In genomic region chr17:1709971-1710806, GRCh38 we compare ENCODE assay signal across 1 cellular context.
A peak's percentile ranks its signal among the peaks of the same experiment; 100 is the strongest.
TF ChIP-seq lines count a peak whose summit lies in the region.

A gene with protein sequence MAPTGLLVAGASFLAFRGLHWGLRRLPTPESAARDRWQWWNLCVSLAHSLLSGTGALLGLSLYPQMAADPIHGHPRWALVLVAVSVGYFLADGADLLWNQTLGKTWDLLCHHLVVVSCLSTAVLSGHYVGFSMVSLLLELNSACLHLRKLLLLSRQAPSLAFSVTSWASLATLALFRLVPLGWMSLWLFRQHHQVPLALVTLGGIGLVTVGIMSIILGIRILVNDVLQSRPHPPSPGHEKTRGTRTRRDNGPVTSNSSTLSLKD (minus strand): TSS chr17:1710377. CDS start chr17:1710242, 135 bp downstream.

TF ChIP-seq in HEK293, 187 proteins besides CTCF, POLR2A, EP300 and RAD21 (continued from another document and continues in another):
- TF ChIP-seq ZBTB44 (tag by site-specific recombination; IDR thresholded peaks at IDR 0.05) = no peak
- no peak for TF ChIP-seq ZNF670 (tag by site-specific recombination; IDR thresholded peaks at IDR 0.05; ENCODE audit: low read depth)
- TF ChIP-seq ZNF157 (tag by site-specific recombination; IDR thresholded peaks at IDR 0.05) = no peak
- TF ChIP-seq BCL11A (tag by site-specific recombination; IDR thresholded peaks at IDR 0.05; ENCODE audit: low read depth) = peak; percentile 58; the same call in 1 of the 2 replicates
- TF ChIP-seq ZNF610 (tag by site-specific recombination; IDR thresholded peaks at IDR 0.05; ENCODE audit: borderline replicate concordance) = no peak
- TF ChIP-seq ZNF600 (tag by site-specific recombination; IDR thresholded peaks at IDR 0.05) = no peak
- no peak; the same call in 1 of the 2 replicates for TF ChIP-seq ZNF561 (tag by site-specific recombination; IDR thresholded peaks at IDR 0.05; ENCODE audit: borderline replicate concordance)
- TF ChIP-seq ZNF639 (tag by site-specific recombination; IDR thresholded peaks at IDR 0.05) = no peak
- TF ChIP-seq ZNF19 (tag by site-specific recombination; IDR thresholded peaks at IDR 0.05; ENCODE audit: low read depth) = no peak
- TF ChIP-seq, protein P1, sequence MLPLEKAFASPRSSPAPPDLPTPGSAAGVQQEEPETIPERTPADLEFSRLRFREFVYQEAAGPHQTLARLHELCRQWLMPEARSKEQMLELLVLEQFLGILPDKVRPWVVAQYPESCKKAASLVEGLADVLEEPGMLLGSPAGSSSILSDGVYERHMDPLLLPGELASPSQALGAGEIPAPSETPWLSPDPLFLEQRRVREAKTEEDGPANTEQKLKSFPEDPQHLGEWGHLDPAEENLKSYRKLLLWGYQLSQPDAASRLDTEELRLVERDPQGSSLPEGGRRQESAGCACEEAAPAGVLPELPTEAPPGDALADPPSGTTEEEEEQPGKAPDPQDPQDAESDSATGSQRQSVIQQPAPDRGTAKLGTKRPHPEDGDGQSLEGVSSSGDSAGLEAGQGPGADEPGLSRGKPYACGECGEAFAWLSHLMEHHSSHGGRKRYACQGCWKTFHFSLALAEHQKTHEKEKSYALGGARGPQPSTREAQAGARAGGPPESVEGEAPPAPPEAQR (tag by site-specific recombination; IDR thresholded peaks at IDR 0.05) = no peak
- TF ChIP-seq ZNF266 (tag by site-specific recombination; IDR thresholded peaks at IDR 0.05; ENCODE audit: low read depth) = no peak
- no peak for TF ChIP-seq ZNF521 (tag by site-specific recombination; IDR thresholded peaks at IDR 0.05)
- TF ChIP-seq SETDB1 (IDR thresholded peaks at IDR 0.05; ENCODE audit: insufficient read length, low read length) = no peak
- TF ChIP-seq ZBTB48 (tag by site-specific recombination; IDR thresholded peaks at IDR 0.05) = 0 out of 2 replicates have a peak, but pooled peaks have one; percentile 30
- no peak for TF ChIP-seq ZNF777 (tag by site-specific recombination; IDR thresholded peaks at IDR 0.05; ENCODE audit: borderline replicate concordance)
- TF ChIP-seq ZNF449 (tag by site-specific recombination; IDR thresholded peaks at IDR 0.05) = no peak
- no peak for TF ChIP-seq ZNF707 (tag by site-specific recombination; IDR thresholded peaks at IDR 0.05)
- TF ChIP-seq, protein P2, sequence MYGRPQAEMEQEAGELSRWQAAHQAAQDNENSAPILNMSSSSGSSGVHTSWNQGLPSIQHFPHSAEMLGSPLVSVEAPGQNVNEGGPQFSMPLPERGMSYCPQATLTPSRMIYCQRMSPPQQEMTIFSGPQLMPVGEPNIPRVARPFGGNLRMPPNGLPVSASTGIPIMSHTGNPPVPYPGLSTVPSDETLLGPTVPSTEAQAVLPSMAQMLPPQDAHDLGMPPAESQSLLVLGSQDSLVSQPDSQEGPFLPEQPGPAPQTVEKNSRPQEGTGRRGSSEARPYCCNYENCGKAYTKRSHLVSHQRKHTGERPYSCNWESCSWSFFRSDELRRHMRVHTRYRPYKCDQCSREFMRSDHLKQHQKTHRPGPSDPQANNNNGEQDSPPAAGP (tag by site-specific recombination; IDR thresholded peaks at IDR 0.05) = peak; percentile 80
- no peak for TF ChIP-seq ZNF791 (tag by site-specific recombination; IDR thresholded peaks at IDR 0.05)
- TF ChIP-seq ZNF112 (tag by site-specific recombination; IDR thresholded peaks at IDR 0.05) = no peak
- no peak for TF ChIP-seq ZNF223 (tag by site-specific recombination; IDR thresholded peaks at IDR 0.05)
- TF ChIP-seq ATF2 (tag by site-specific recombination; IDR thresholded peaks at IDR 0.05; ENCODE audit: low read depth) = no peak
- no peak for TF ChIP-seq ZNF239 (tag by site-specific recombination; IDR thresholded peaks at IDR 0.05)
- TF ChIP-seq ZNF580 (tag by site-specific recombination; IDR thresholded peaks at IDR 0.05) = no peak
- no peak for TF ChIP-seq ZNF843 (tag by site-specific recombination; IDR thresholded peaks at IDR 0.05)
- TF ChIP-seq, protein P3, sequence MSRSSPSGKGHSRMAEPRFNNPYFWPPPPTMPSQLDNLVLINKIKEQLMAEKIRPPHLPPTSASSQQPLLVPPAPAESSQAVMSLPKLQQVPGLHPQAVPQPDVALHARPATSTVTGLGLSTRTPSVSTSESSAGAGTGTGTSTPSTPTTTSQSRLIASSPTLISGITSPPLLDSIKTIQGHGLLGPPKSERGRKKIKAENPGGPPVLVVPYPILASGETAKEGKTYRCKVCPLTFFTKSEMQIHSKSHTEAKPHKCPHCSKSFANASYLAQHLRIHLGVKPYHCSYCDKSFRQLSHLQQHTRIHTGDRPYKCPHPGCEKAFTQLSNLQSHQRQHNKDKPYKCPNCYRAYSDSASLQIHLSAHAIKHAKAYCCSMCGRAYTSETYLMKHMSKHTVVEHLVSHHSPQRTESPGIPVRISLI (tag by site-specific recombination; IDR thresholded peaks at IDR 0.05) = no peak
- TF ChIP-seq ZNF16 (tag by site-specific recombination; IDR thresholded peaks at IDR 0.05; ENCODE audit: low read depth) = no peak
- no peak for TF ChIP-seq SALL2 (tag by site-specific recombination; IDR thresholded peaks at IDR 0.05; ENCODE audit: borderline replicate concordance)
- no peak for TF ChIP-seq ZNF211 (tag by site-specific recombination; IDR thresholded peaks at IDR 0.05; ENCODE audit: low read depth)
- TF ChIP-seq ZNF404 (tag by site-specific recombination; IDR thresholded peaks at IDR 0.05) = no peak
- no peak for TF ChIP-seq ZNF366 (tag by site-specific recombination; conservative IDR thresholded peaks at IDR 0.05)
- peak; percentile 85 for TF ChIP-seq ZFHX2 (tag by site-specific recombination; conservative IDR thresholded peaks at IDR 0.05)
- no peak for TF ChIP-seq FEZF1 (tag by site-specific recombination; IDR thresholded peaks at IDR 0.05)
- TF ChIP-seq ZNF768 (tag by site-specific recombination; IDR thresholded peaks at IDR 0.05) = no peak
- TF ChIP-seq KLF10 (tag by site-specific recombination; IDR thresholded peaks at IDR 0.05) = peak; percentile 70; the same call in 1 of the 2 replicates
- TF ChIP-seq ZNF2 (tag by site-specific recombination; IDR thresholded peaks at IDR 0.05) = no peak
- TF ChIP-seq ZEB2 (tag by site-specific recombination; IDR thresholded peaks at IDR 0.05) = 0 out of 2 replicates have a peak, but pooled peaks have one; percentile 51
- peak; percentile 95 for TF ChIP-seq KLF1 (tag by site-specific recombination; IDR thresholded peaks at IDR 0.05)
- TF ChIP-seq, protein P4, sequence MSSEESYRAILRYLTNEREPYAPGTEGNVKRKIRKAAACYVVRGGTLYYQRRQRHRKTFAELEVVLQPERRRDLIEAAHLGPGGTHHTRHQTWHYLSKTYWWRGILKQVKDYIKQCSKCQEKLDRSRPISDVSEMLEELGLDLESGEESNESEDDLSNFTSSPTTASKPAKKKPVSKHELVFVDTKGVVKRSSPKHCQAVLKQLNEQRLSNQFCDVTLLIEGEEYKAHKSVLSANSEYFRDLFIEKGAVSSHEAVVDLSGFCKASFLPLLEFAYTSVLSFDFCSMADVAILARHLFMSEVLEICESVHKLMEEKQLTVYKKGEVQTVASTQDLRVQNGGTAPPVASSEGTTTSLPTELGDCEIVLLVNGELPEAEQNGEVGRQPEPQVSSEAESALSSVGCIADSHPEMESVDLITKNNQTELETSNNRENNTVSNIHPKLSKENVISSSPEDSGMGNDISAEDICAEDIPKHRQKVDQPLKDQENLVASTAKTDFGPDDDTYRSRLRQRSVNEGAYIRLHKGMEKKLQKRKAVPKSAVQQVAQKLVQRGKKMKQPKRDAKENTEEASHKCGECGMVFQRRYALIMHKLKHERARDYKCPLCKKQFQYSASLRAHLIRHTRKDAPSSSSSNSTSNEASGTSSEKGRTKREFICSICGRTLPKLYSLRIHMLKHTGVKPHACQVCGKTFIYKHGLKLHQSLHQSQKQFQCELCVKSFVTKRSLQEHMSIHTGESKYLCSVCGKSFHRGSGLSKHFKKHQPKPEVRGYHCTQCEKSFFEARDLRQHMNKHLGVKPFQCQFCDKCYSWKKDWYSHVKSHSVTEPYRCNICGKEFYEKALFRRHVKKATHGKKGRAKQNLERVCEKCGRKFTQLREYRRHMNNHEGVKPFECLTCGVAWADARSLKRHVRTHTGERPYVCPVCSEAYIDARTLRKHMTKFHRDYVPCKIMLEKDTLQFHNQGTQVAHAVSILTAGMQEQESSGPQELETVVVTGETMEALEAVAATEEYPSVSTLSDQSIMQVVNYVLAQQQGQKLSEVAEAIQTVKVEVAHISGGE (tag by site-specific recombination; conservative IDR thresholded peaks at IDR 0.05; ENCODE audit: low read depth) = 0 out of 2 replicates have a peak, but pooled peaks have one; percentile 3
- TF ChIP-seq ZBTB7A (tag by site-specific recombination; IDR thresholded peaks at IDR 0.05; ENCODE audit: low read depth) = peak; percentile 38; the same call in 1 of the 2 replicates
- no peak for TF ChIP-seq TSHZ1 (tag by site-specific recombination; IDR thresholded peaks at IDR 0.05; ENCODE audit: borderline replicate concordance)
- TF ChIP-seq RBAK (tag by site-specific recombination; IDR thresholded peaks at IDR 0.05) = no peak
- TF ChIP-seq KLF7 (tag by site-specific recombination; IDR thresholded peaks at IDR 0.05; ENCODE audit: borderline replicate concordance) = peak; percentile 57
